ENCODE assay signal across 1 cellular context in the genomic region with DNA sequence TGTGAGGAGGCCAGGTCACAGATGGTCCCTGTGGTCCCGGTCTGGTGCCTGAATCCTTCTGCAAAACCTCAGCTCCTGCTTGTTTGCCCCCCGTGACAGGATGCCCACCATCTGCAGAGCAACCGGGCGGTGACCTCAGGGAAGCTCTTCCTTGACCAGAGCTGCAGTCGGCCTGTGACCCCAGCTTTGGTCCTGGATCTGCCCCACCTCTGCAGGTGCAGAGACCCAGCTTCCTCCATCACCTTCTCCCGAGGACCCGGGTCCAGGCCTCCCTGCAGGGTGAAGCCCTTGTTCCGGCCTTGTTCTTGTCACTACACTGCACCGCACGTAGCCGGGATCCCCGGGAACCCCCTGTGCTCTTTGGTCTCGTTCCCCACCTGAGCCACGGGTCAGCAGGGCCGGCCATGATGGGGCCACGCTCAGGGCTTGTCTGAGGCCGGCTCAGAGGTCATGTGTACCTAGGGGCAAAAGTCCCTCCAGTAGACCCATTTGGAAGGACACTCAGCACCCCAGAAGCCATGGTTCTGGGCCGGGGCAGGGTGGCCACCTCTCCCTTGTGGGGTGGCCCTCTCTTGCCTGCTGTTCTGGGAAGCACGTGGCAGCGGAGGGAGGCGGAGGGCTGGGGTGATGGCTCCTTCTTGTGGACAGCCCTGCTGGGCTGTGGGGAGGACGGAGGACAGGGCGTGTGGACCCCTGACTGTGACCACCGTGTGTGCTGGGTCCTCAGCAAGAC.
TF ChIP-seq lines count a peak whose summit lies in the region.

No MANE protein-coding gene starts in this region.

TF ChIP-seq in HepG2, 621 proteins besides CTCF, POLR2A, EP300 and RAD21 (continued from another document and continues in another):
- TF ChIP-seq PCBP1 (IDR thresholded peaks at IDR 0.05; ENCODE audit: borderline replicate concordance, low read depth, low read length) (0 out of 2 replicates have a peak, but pooled peaks have one; percentile 16), SALL2 (CRISPR knock-in tag; IDR thresholded peaks at IDR 0.05) (0 out of 2 replicates have a peak, but pooled peaks have one; percentile 34), MAFG (CRISPR knock-in tag; IDR thresholded peaks at IDR 0.05) (no peak), ZBTB3 (CRISPR knock-in tag; IDR thresholded peaks at IDR 0.05; ENCODE audit: borderline replicate concordance, low read depth) (no peak), SOX13 (IDR thresholded peaks at IDR 0.05) (no peak), SOX13 (CRISPR knock-in tag; conservative IDR thresholded peaks at IDR 0.05 in 1 of 2, IDR thresholded peaks at IDR 0.05 in 1 of 2) (no peak), MAZ (IDR thresholded peaks at IDR 0.05; ENCODE audit: borderline replicate concordance, low read depth, low read length) (no peak), MAZ (CRISPR knock-in tag; IDR thresholded peaks at IDR 0.05; ENCODE audit: low read depth) (0 out of 2 replicates have a peak, but pooled peaks have one; percentile 34), ZNF251 (CRISPR knock-in tag; IDR thresholded peaks at IDR 0.05) (no peak), RXRB (CRISPR knock-in tag; IDR thresholded peaks at IDR 0.05; ENCODE audit: borderline replicate concordance) (peak; percentile 54; the same call in 1 of the 2 replicates), ZBTB20 (CRISPR knock-in tag; IDR thresholded peaks at IDR 0.05; ENCODE audit: borderline replicate concordance, low read depth) (peak; percentile 65; the same call in 1 of the 2 replicates), ZNF556 (CRISPR knock-in tag; IDR thresholded peaks at IDR 0.05; ENCODE audit: borderline replicate concordance) (0 out of 2 replicates have a peak, but pooled peaks have one; percentile 39), ZNF660 (CRISPR knock-in tag; IDR thresholded peaks at IDR 0.05; ENCODE audit: borderline replicate concordance, low read depth) (no peak), ESRRA (CRISPR knock-in tag; IDR thresholded peaks at IDR 0.05; ENCODE audit: low read depth) (peak; percentile 86), GATAD1 (CRISPR knock-in tag; IDR thresholded peaks at IDR 0.05) (no peak), TARDBP (CRISPR knock-in tag; IDR thresholded peaks at IDR 0.05) (no peak; the same call in 1 of the 2 replicates), ZNF557 (CRISPR knock-in tag; IDR thresholded peaks at IDR 0.05) (no peak), CBX5 (CRISPR knock-in tag; IDR thresholded peaks at IDR 0.05; ENCODE audit: borderline replicate concordance) (no peak), ZNF205 (CRISPR knock-in tag; IDR thresholded peaks at IDR 0.05) (no peak), NR2F2 (IDR thresholded peaks at IDR 0.05; ENCODE audit: borderline replicate concordance, low read depth) (0 out of 2 replicates have a peak, but pooled peaks have one; percentile 24), ZNF24 (IDR thresholded peaks at IDR 0.05) (no peak), MED1 (CRISPR knock-in tag; IDR thresholded peaks at IDR 0.05) (peak; percentile 74), KMT2A (CRISPR knock-in tag; IDR thresholded peaks at IDR 0.05) (no peak; the same call in 1 of the 2 replicates), KAT7 (CRISPR knock-in tag; IDR thresholded peaks at IDR 0.05; ENCODE audit: borderline replicate concordance) (no peak), WIZ (CRISPR knock-in tag; IDR thresholded peaks at IDR 0.05) (no peak)
- TF ChIP-seq, protein P1, sequence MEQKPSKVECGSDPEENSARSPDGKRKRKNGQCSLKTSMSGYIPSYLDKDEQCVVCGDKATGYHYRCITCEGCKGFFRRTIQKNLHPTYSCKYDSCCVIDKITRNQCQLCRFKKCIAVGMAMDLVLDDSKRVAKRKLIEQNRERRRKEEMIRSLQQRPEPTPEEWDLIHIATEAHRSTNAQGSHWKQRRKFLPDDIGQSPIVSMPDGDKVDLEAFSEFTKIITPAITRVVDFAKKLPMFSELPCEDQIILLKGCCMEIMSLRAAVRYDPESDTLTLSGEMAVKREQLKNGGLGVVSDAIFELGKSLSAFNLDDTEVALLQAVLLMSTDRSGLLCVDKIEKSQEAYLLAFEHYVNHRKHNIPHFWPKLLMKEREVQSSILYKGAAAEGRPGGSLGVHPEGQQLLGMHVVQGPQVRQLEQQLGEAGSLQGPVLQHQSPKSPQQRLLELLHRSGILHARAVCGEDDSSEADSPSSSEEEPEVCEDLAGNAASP (CRISPR knock-in tag; IDR thresholded peaks at IDR 0.05; ENCODE audit: borderline replicate concordance) = peak; percentile 19; the same call in 1 of the 2 replicates
- TF ChIP-seq, protein P2, sequence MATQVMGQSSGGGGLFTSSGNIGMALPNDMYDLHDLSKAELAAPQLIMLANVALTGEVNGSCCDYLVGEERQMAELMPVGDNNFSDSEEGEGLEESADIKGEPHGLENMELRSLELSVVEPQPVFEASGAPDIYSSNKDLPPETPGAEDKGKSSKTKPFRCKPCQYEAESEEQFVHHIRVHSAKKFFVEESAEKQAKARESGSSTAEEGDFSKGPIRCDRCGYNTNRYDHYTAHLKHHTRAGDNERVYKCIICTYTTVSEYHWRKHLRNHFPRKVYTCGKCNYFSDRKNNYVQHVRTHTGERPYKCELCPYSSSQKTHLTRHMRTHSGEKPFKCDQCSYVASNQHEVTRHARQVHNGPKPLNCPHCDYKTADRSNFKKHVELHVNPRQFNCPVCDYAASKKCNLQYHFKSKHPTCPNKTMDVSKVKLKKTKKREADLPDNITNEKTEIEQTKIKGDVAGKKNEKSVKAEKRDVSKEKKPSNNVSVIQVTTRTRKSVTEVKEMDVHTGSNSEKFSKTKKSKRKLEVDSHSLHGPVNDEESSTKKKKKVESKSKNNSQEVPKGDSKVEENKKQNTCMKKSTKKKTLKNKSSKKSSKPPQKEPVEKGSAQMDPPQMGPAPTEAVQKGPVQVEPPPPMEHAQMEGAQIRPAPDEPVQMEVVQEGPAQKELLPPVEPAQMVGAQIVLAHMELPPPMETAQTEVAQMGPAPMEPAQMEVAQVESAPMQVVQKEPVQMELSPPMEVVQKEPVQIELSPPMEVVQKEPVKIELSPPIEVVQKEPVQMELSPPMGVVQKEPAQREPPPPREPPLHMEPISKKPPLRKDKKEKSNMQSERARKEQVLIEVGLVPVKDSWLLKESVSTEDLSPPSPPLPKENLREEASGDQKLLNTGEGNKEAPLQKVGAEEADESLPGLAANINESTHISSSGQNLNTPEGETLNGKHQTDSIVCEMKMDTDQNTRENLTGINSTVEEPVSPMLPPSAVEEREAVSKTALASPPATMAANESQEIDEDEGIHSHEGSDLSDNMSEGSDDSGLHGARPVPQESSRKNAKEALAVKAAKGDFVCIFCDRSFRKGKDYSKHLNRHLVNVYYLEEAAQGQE (IDR thresholded peaks at IDR 0.05; ENCODE audit: borderline replicate concordance in 1 of 2, low read depth in 1 of 2, low read length in 2 of 2) = no peak
- TF ChIP-seq, protein P3, sequence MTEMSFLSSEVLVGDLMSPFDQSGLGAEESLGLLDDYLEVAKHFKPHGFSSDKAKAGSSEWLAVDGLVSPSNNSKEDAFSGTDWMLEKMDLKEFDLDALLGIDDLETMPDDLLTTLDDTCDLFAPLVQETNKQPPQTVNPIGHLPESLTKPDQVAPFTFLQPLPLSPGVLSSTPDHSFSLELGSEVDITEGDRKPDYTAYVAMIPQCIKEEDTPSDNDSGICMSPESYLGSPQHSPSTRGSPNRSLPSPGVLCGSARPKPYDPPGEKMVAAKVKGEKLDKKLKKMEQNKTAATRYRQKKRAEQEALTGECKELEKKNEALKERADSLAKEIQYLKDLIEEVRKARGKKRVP (CRISPR knock-in tag; IDR thresholded peaks at IDR 0.05) = no peak
- TF ChIP-seq, protein P4, sequence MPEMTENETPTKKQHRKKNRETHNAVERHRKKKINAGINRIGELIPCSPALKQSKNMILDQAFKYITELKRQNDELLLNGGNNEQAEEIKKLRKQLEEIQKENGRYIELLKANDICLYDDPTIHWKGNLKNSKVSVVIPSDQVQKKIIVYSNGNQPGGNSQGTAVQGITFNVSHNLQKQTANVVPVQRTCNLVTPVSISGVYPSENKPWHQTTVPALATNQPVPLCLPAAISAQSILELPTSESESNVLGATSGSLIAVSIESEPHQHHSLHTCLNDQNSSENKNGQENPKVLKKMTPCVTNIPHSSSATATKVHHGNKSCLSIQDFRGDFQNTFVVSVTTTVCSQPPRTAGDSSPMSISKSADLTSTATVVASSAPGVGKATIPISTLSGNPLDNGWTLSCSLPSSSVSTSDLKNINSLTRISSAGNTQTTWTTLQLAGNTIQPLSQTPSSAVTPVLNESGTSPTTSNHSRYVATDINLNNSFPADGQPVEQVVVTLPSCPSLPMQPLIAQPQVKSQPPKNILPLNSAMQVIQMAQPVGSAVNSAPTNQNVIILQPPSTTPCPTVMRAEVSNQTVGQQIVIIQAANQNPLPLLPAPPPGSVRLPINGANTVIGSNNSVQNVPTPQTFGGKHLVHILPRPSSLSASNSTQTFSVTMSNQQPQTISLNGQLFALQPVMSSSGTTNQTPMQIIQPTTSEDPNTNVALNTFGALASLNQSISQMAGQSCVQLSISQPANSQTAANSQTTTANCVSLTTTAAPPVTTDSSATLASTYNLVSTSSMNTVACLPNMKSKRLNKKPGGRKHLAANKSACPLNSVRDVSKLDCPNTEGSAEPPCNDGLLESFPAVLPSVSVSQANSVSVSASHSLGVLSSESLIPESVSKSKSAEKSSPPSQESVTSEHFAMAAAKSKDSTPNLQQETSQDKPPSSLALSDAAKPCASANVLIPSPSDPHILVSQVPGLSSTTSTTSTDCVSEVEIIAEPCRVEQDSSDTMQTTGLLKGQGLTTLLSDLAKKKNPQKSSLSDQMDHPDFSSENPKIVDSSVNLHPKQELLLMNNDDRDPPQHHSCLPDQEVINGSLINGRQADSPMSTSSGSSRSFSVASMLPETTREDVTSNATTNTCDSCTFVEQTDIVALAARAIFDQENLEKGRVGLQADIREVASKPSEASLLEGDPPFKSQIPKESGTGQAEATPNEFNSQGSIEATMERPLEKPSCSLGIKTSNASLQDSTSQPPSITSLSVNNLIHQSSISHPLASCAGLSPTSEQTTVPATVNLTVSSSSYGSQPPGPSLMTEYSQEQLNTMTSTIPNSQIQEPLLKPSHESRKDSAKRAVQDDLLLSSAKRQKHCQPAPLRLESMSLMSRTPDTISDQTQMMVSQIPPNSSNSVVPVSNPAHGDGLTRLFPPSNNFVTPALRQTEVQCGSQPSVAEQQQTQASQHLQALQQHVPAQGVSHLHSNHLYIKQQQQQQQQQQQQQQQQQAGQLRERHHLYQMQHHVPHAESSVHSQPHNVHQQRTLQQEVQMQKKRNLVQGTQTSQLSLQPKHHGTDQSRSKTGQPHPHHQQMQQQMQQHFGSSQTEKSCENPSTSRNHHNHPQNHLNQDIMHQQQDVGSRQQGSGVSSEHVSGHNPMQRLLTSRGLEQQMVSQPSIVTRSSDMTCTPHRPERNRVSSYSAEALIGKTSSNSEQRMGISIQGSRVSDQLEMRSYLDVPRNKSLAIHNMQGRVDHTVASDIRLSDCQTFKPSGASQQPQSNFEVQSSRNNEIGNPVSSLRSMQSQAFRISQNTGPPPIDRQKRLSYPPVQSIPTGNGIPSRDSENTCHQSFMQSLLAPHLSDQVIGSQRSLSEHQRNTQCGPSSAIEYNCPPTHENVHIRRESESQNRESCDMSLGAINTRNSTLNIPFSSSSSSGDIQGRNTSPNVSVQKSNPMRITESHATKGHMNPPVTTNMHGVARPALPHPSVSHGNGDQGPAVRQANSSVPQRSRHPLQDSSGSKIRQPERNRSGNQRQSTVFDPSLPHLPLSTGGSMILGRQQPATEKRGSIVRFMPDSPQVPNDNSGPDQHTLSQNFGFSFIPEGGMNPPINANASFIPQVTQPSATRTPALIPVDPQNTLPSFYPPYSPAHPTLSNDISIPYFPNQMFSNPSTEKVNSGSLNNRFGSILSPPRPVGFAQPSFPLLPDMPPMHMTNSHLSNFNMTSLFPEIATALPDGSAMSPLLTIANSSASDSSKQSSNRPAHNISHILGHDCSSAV (CRISPR knock-in tag; IDR thresholded peaks at IDR 0.05; ENCODE audit: borderline replicate concordance) = no peak
- TF ChIP-seq, protein P5, sequence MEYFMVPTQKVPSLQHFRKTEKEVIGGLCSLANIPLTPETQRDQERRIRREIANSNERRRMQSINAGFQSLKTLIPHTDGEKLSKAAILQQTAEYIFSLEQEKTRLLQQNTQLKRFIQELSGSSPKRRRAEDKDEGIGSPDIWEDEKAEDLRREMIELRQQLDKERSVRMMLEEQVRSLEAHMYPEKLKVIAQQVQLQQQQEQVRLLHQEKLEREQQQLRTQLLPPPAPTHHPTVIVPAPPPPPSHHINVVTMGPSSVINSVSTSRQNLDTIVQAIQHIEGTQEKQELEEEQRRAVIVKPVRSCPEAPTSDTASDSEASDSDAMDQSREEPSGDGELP (IDR thresholded peaks at IDR 0.05; ENCODE audit: borderline replicate concordance, low read depth) = peak; percentile 56; the same call in 1 of the 2 replicates
- TF ChIP-seq, protein P6, sequence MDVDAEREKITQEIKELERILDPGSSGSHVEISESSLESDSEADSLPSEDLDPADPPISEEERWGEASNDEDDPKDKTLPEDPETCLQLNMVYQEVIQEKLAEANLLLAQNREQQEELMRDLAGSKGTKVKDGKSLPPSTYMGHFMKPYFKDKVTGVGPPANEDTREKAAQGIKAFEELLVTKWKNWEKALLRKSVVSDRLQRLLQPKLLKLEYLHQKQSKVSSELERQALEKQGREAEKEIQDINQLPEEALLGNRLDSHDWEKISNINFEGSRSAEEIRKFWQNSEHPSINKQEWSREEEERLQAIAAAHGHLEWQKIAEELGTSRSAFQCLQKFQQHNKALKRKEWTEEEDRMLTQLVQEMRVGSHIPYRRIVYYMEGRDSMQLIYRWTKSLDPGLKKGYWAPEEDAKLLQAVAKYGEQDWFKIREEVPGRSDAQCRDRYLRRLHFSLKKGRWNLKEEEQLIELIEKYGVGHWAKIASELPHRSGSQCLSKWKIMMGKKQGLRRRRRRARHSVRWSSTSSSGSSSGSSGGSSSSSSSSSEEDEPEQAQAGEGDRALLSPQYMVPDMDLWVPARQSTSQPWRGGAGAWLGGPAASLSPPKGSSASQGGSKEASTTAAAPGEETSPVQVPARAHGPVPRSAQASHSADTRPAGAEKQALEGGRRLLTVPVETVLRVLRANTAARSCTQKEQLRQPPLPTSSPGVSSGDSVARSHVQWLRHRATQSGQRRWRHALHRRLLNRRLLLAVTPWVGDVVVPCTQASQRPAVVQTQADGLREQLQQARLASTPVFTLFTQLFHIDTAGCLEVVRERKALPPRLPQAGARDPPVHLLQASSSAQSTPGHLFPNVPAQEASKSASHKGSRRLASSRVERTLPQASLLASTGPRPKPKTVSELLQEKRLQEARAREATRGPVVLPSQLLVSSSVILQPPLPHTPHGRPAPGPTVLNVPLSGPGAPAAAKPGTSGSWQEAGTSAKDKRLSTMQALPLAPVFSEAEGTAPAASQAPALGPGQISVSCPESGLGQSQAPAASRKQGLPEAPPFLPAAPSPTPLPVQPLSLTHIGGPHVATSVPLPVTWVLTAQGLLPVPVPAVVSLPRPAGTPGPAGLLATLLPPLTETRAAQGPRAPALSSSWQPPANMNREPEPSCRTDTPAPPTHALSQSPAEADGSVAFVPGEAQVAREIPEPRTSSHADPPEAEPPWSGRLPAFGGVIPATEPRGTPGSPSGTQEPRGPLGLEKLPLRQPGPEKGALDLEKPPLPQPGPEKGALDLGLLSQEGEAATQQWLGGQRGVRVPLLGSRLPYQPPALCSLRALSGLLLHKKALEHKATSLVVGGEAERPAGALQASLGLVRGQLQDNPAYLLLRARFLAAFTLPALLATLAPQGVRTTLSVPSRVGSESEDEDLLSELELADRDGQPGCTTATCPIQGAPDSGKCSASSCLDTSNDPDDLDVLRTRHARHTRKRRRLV (CRISPR knock-in tag; IDR thresholded peaks at IDR 0.05) = no peak
- TF ChIP-seq, protein P7, sequence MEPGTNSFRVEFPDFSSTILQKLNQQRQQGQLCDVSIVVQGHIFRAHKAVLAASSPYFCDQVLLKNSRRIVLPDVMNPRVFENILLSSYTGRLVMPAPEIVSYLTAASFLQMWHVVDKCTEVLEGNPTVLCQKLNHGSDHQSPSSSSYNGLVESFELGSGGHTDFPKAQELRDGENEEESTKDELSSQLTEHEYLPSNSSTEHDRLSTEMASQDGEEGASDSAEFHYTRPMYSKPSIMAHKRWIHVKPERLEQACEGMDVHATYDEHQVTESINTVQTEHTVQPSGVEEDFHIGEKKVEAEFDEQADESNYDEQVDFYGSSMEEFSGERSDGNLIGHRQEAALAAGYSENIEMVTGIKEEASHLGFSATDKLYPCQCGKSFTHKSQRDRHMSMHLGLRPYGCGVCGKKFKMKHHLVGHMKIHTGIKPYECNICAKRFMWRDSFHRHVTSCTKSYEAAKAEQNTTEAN (CRISPR knock-in tag; conservative IDR thresholded peaks at IDR 0.05) = no peak
